15 cellular contexts compared by ENCODE assay signal in the genomic region with DNA sequence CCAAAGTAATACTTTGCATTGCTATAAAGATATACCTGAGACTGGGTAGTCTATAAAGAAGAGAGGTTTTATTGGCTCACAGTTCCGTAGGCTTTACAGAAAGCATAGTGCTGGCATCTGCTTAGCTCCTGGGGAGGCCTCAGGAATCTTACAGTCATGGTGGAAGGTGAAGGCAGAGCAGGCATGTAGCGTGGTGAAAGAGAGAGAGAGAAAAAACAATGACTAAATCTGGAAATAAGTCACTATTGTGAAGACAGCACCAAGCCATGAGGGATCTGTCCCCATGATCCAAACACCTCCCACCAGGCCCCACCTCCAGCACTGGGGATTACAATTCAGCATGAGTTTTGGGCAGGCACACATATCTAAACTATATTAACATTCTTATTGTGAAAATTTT. TPM values are rescaled to one million over a fixed set of nuclear protein-coding genes. Genes with fewer than 3 reads are reported as not detected.
DNase-seq lines count a peak whose midpoint lies in the region; ATAC-seq and TF ChIP-seq lines count a peak whose summit lies in the region.
"Had no signal": no experiment of that assay in that cellular context is flagged by ENCODE, and none has a peak within 500 bp of the region (broad histone marks: within the 10 kb centered on the region; RNA-seq: fewer than 3 reads in every experiment).

No MANE protein-coding gene starts in this region.

- no peaks in the 10 kb centered on the region for H3K9me3 ChIP-seq in spleen

- peaks cover 11% of the 10 kb centered on the region for H3K9me3 Mint-ChIP-seq in T-helper 1 cell treated with Interleukin-12 subunit alpha and Interleukin-12 subunit beta and Interleukin-4 antibody, amounts not matched to agents 30 μg/mL and 1 μg/mL, for 36 hours
- peaks cover 8 to 10% of the 10 kb centered on the region in 2 donors for H3K9me3 Mint-ChIP-seq in activated naive CD4-positive, alpha-beta T cell treated with anti-CD3 and anti-CD28 coated beads, Interleukin-2, amount 50 U/mL, for 72 hours
- H3K9me3 Mint-ChIP-seq in activated naive CD4-positive, alpha-beta T cell treated with anti-CD3 and anti-CD28 coated beads, Interleukin-2, amount 10 ng/mL, durations not matched to agents 7 days and 5 days, result peaks cover 9% of the 10 kb centered on the region
- H3K9me3 Mint-ChIP-seq in activated T-helper 17 cell treated with anti-CD3 and anti-CD28 coated beads, Interleukin-2, amount 50 U/mL, for 72 hours, result peaks cover 7% of the 10 kb centered on the region

- WGBS in spleen, 5 donors, result 94 to 100% (median 98%) methylated on average over 2 of the region's 2 CpGs

- no peak for TF ChIP-seq CTCF in spleen (IDR thresholded peaks at IDR 0.05 in 8 of 11, conservative IDR thresholded peaks at IDR 0.05 in 3 of 11)

- H3K36me3 Mint-ChIP-seq in T-helper 1 cell treated with Interleukin-12 subunit alpha and Interleukin-12 subunit beta and Interleukin-4 antibody, amounts not matched to agents 30 μg/mL and 1 μg/mL, for 36 hours (ENCODE audit: low read depth), result peaks cover 23% of the 10 kb centered on the region
- H3K36me3 Mint-ChIP-seq in activated naive CD4-positive, alpha-beta T cell treated with anti-CD3 and anti-CD28 coated beads, Interleukin-2, amount 50 U/mL, for 72 hours, result peaks cover 13 to 17% of the 10 kb centered on the region in 2 donors
- H3K36me3 Mint-ChIP-seq in activated naive CD4-positive, alpha-beta T cell treated with anti-CD3 and anti-CD28 coated beads, Interleukin-2, amount 10 ng/mL, durations not matched to agents 7 days and 5 days, result peaks cover 41% of the 10 kb centered on the region
- peaks cover 41% of the 10 kb centered on the region for H3K36me3 Mint-ChIP-seq in activated T-helper 17 cell treated with anti-CD3 and anti-CD28 coated beads, Interleukin-2, amount 50 U/mL, for 72 hours (ENCODE audit: low read depth)

- intact Hi-C loops in spleen (cut with DNase I; ENCODE audit: low total_unique reads), result loop anchor here (5.0 kb wide), 1 partner anchor 356 kb away; no protein-coding TSS in a partner anchor

- peak; percentile 23 to 61 for ATAC-seq in activated naive CD4-positive, alpha-beta T cell treated with anti-CD3 and anti-CD28 coated beads, Interleukin-2, amount 50 U/mL, for 72 hours
- peak; percentile 72 for ATAC-seq in activated T-helper 17 cell treated with anti-CD3 and anti-CD28 coated beads, Interleukin-2, amount 50 U/mL, for 72 hours (replicated peaks)
- no peak for ATAC-seq in HG03432 (IDR thresholded peaks at IDR 0.05; ENCODE audit: unreplicated experiment)
- ATAC-seq: PC-3 had no signal

- CTCF ChIA-PET in activated naive CD4-positive, alpha-beta T cell treated with anti-CD3 and anti-CD28 coated beads, Interleukin-2, amount 10 ng/mL, durations not matched to agents 7 days and 5 days (lab: Charles Lee), result interaction anchor here (1.5 to 10.1 kb wide), 4 partner anchors 71 to 363 kb away, joined by 3 to 115 read pairs (median 8); no protein-coding TSS in a partner anchor

- H3K27me3 ChIP-seq in spleen (replicated peaks in 1 of 7), result no peaks in the 10 kb centered on the region

- peaks cover 0 to 72% (median 24%) of the 10 kb centered on the region in 6 donors for H3K4me1 ChIP-seq in spleen

- peak overlapping the region in 5 of 8 donors; percentile 16 to 79 (median 61) for H3K27ac ChIP-seq in spleen
- H3K27ac ChIP-seq: 22Rv1, RWPE1 had no signal

- H3K36me3 ChIP-seq in spleen, result peaks cover 0 to 56% (median 16%) of the 10 kb centered on the region in 6 donors

- H3K27me3 Mint-ChIP-seq in T-helper 1 cell treated with Interleukin-12 subunit alpha and Interleukin-12 subunit beta and Interleukin-4 antibody, amounts not matched to agents 30 μg/mL and 1 μg/mL, for 36 hours (ENCODE audit: low read depth), result no peaks in the 10 kb centered on the region
- H3K27me3 Mint-ChIP-seq in activated naive CD4-positive, alpha-beta T cell treated with anti-CD3 and anti-CD28 coated beads, Interleukin-2, amount 10 ng/mL, durations not matched to agents 7 days and 5 days, result no peaks in the 10 kb centered on the region
- no peaks in the 10 kb centered on the region for H3K27me3 Mint-ChIP-seq in activated T-helper 17 cell treated with anti-CD3 and anti-CD28 coated beads, Interleukin-2, amount 50 U/mL, for 72 hours

- DNase-seq in T-helper 1 cell, result no peak
- DNase-seq in activated naive CD4-positive, alpha-beta T cell treated with anti-CD3 and anti-CD28 coated beads, Interleukin-2, amount 50 U/mL, for 72 hours (ENCODE audit: low spot score in 2 of 2), result no peak
- no peak for DNase-seq in activated naive CD4-positive, alpha-beta T cell treated with anti-CD3 and anti-CD28 coated beads, Interleukin-2, amount 10 ng/mL, durations not matched to agents 7 days and 5 days
- DNase-seq in spleen, result no peak
- DNase-seq in A172 (ENCODE audit: low spot score), result no peak
- DNase-seq: DMS 273 treated with DMSO at 0.1 percent for 48 hours, KBM-7, NCI-H1048, NCI-H82, PC-3 had no signal

- H3K4me1 Mint-ChIP-seq in T-helper 1 cell treated with Interleukin-12 subunit alpha and Interleukin-12 subunit beta and Interleukin-4 antibody, amounts not matched to agents 30 μg/mL and 1 μg/mL, for 36 hours (ENCODE audit: low read depth), result peaks cover 35% of the 10 kb centered on the region
- H3K4me1 Mint-ChIP-seq in activated naive CD4-positive, alpha-beta T cell treated with anti-CD3 and anti-CD28 coated beads, Interleukin-2, amount 10 ng/mL, durations not matched to agents 7 days and 5 days, result peaks cover 37% of the 10 kb centered on the region
- H3K4me1 Mint-ChIP-seq in activated T-helper 17 cell treated with anti-CD3 and anti-CD28 coated beads, Interleukin-2, amount 50 U/mL, for 72 hours, result peaks cover 28% of the 10 kb centered on the region

- no peak for TF ChIP-seq POLR2A in spleen (IDR thresholded peaks at IDR 0.05)

- H3K27ac Mint-ChIP-seq in T-helper 1 cell treated with Interleukin-12 subunit alpha and Interleukin-12 subunit beta and Interleukin-4 antibody, amounts not matched to agents 30 μg/mL and 1 μg/mL, for 36 hours, result peak overlapping the region; percentile 62
- H3K27ac Mint-ChIP-seq in activated naive CD4-positive, alpha-beta T cell treated with anti-CD3 and anti-CD28 coated beads, Interleukin-2, amount 50 U/mL, for 72 hours, result peak overlapping the region in 1 of 2 donors; percentile 78
- no peak overlapping the region for H3K27ac Mint-ChIP-seq in activated naive CD4-positive, alpha-beta T cell treated with anti-CD3 and anti-CD28 coated beads, Interleukin-2, amount 10 ng/mL, durations not matched to agents 7 days and 5 days
- no peak overlapping the region for H3K27ac Mint-ChIP-seq in activated T-helper 17 cell treated with anti-CD3 and anti-CD28 coated beads, Interleukin-2, amount 50 U/mL, for 72 hours

- H3K4me3 ChIP-seq in spleen, result no peak overlapping the region

- H3K4me3 Mint-ChIP-seq in T-helper 1 cell treated with Interleukin-12 subunit alpha and Interleukin-12 subunit beta and Interleukin-4 antibody, amounts not matched to agents 30 μg/mL and 1 μg/mL, for 36 hours, result peak overlapping the region; percentile 0
- H3K4me3 Mint-ChIP-seq in activated naive CD4-positive, alpha-beta T cell treated with anti-CD3 and anti-CD28 coated beads, Interleukin-2, amount 10 ng/mL, durations not matched to agents 7 days and 5 days, result no peak overlapping the region
- no peak overlapping the region for H3K4me3 Mint-ChIP-seq in activated T-helper 17 cell treated with anti-CD3 and anti-CD28 coated beads, Interleukin-2, amount 50 U/mL, for 72 hours

RNA-seq across cellular contexts. Expression of gene SLC30A7, which starts 30.4 kb away (rescaled TPM):
- total RNA-seq in activated naive CD4-positive, alpha-beta T cell treated with anti-CD3 and anti-CD28 coated beads, Interleukin-2, amount 50 U/mL, for 72 hours, result 10 to 100 TPM; 39.0 to 42.2 TPM
- total RNA-seq in activated T-helper 17 cell treated with anti-CD3 and anti-CD28 coated beads, Interleukin-2, amount 50 U/mL, for 72 hours, result 10 to 100 TPM; 39.1 to 51.6 TPM
- 10 to 100 TPM; 32.8 to 44.5 (median 39.1) TPM for total RNA-seq in spleen
- 1 to 10 TPM; 4.2 to 4.9 (median 4.6) TPM for polyA plus RNA-seq in spleen
- 29.5 and 45.3 TPM in 2 replicates for total RNA-seq in A172 (2014; rRNA removed; shearing (Covaris generic))

RNA-seq across cellular contexts. Expression of gene EXTL2, which starts 31.6 kb away (rescaled TPM):
- total RNA-seq in activated naive CD4-positive, alpha-beta T cell treated with anti-CD3 and anti-CD28 coated beads, Interleukin-2, amount 50 U/mL, for 72 hours, result 1 to 10 TPM; 5.3 to 9.0 TPM
- 1 to 10 TPM; 5.9 to 6.0 TPM for total RNA-seq in activated T-helper 17 cell treated with anti-CD3 and anti-CD28 coated beads, Interleukin-2, amount 50 U/mL, for 72 hours
- 10 to 100 TPM in 2 of 7 donors, 1 to 10 TPM in 5; 5.9 to 14.1 (median 8.8) TPM for total RNA-seq in spleen
- polyA plus RNA-seq in spleen, result 1 to 10 TPM; 5.0 to 6.3 (median 5.4) TPM
- total RNA-seq in A172 (2014; rRNA removed; shearing (Covaris generic)), result 20.9 and 24.3 TPM in 2 replicates
